ENCODE assay signal across 16 cellular contexts in genomic region chr5:103487822-103488493, GRCh38.
DNase-seq lines count a peak whose midpoint lies in the region; ATAC-seq and TF ChIP-seq lines count a peak whose summit lies in the region.
"Had no signal": no experiment of that assay in that cellular context is flagged by ENCODE, and none has a peak within 500 bp of the region (broad histone marks: within the 10 kb centered on the region; RNA-seq: fewer than 3 reads in every experiment).

No MANE protein-coding gene starts in this region.

- no peak overlapping the region for H3K4me3 ChIP-seq in aorta (ENCODE audit: low read length in 2 of 2)
- H3K4me3 ChIP-seq: uterus had no signal

- H3K9me3 ChIP-seq in aorta (ENCODE audit: control insufficient read depth, low read length) = no peaks in the 10 kb centered on the region
- H3K9me3 ChIP-seq: uterus had no signal

- no peak overlapping the region for H3K4me3 Mint-ChIP-seq in activated T-helper 17 cell treated with anti-CD3 and anti-CD28 coated beads, Interleukin-2, amount 50 U/mL, for 72 hours
- H3K4me3 Mint-ChIP-seq: activated CD4-positive, alpha-beta memory T cell treated with anti-CD3 and anti-CD28 coated beads for 36 hours; stimulated activated effector memory CD8-positive, alpha-beta T cell treated with anti-CD3 and anti-CD28 coated beads, Interleukin-12 subunit alpha, Interleukin-12 subunit beta, amount 100 ng/mL, for 72 hours; T-helper 2 cell treated with Interferon-gamma antibody and Interleukin-4, amounts not matched to agents 5 μg/mL and 100 μg/mL, for 36 hours had no signal

- no peak overlapping the region for H3K27ac Mint-ChIP-seq in activated T-helper 17 cell treated with anti-CD3 and anti-CD28 coated beads, Interleukin-2, amount 50 U/mL, for 72 hours
- H3K27ac Mint-ChIP-seq: activated CD4-positive, alpha-beta memory T cell treated with anti-CD3 and anti-CD28 coated beads for 36 hours; stimulated activated effector memory CD8-positive, alpha-beta T cell treated with anti-CD3 and anti-CD28 coated beads, Interleukin-12 subunit alpha, Interleukin-12 subunit beta, amount 100 ng/mL, for 72 hours; T-helper 2 cell treated with Interferon-gamma antibody and Interleukin-4, amounts not matched to agents 5 μg/mL and 100 μg/mL, for 36 hours had no signal

- no peaks in the 10 kb centered on the region for H3K4me1 ChIP-seq in aorta (ENCODE audit: control insufficient read depth in 1 of 2, insufficient read depth in 2 of 2, low read length in 2 of 2)
- H3K4me1 ChIP-seq: uterus had no signal

- in situ Hi-C loops in GM13977 (cut with MboI; ENCODE audit: low pct_unique_long_range_greater_than_20kb, low sequenced_read_pairs, unreplicated experiment) = no loop called here

- 91 to 92% methylated on average over 3 of the region's 3 CpGs for WGBS in aorta, 2 donors

- H3K4me1 Mint-ChIP-seq in activated T-helper 17 cell treated with anti-CD3 and anti-CD28 coated beads, Interleukin-2, amount 50 U/mL, for 72 hours = no peaks in the 10 kb centered on the region
- H3K4me1 Mint-ChIP-seq: stimulated activated effector memory CD8-positive, alpha-beta T cell treated with anti-CD3 and anti-CD28 coated beads, Interleukin-12 subunit alpha, Interleukin-12 subunit beta, amount 100 ng/mL, for 72 hours had no signal

- H3K9me3 Mint-ChIP-seq in activated T-helper 17 cell treated with anti-CD3 and anti-CD28 coated beads, Interleukin-2, amount 50 U/mL, for 72 hours = no peaks in the 10 kb centered on the region
- H3K9me3 Mint-ChIP-seq: activated CD4-positive, alpha-beta memory T cell treated with anti-CD3 and anti-CD28 coated beads for 36 hours; stimulated activated effector memory CD8-positive, alpha-beta T cell treated with anti-CD3 and anti-CD28 coated beads, Interleukin-12 subunit alpha, Interleukin-12 subunit beta, amount 100 ng/mL, for 72 hours; T-helper 2 cell treated with Interferon-gamma antibody and Interleukin-4, amounts not matched to agents 5 μg/mL and 100 μg/mL, for 36 hours had no signal

- DNase-seq in GM13977 (ENCODE audit: low spot score) = peak; percentile 7
- no peak for DNase-seq in kidney glomerular epithelial cell (lab: John Stamatoyannopoulos, UW)
- DNase-seq in aorta = no peak
- no peak for DNase-seq in RWPE1 (ENCODE audit: low spot score)
- no peak for DNase-seq in T1000 (lab: John Stamatoyannopoulos, UW)
- DNase-seq: activated CD4-positive, alpha-beta memory T cell treated with anti-CD3 and anti-CD28 coated beads for 36 hours; activated effector memory CD4-positive, alpha-beta T cell treated with Interleukin-2 at 50 U/mL for 16 hours; midbrain; NCI-H146; NCI-H524; uterus had no signal

- TF ChIP-seq CTCF in GM13977 (IDR thresholded peaks at IDR 0.05; ENCODE audit: extremely low read depth, insufficient read depth, missing control alignments) = no peak
- no peak for TF ChIP-seq CTCF in RWPE1 (conservative IDR thresholded peaks at IDR 0.05; ENCODE audit: low read depth)

- H3K27ac ChIP-seq in aorta (ENCODE audit: low read depth in 1 of 2, low read length in 2 of 2) = no peak overlapping the region
- no peak overlapping the region for H3K27ac ChIP-seq in RWPE1
- H3K27ac ChIP-seq: uterus had no signal

- no peaks in the 10 kb centered on the region for H3K36me3 Mint-ChIP-seq in activated T-helper 17 cell treated with anti-CD3 and anti-CD28 coated beads, Interleukin-2, amount 50 U/mL, for 72 hours (ENCODE audit: low read depth)
- H3K36me3 Mint-ChIP-seq: activated CD4-positive, alpha-beta memory T cell treated with anti-CD3 and anti-CD28 coated beads for 36 hours; stimulated activated effector memory CD8-positive, alpha-beta T cell treated with anti-CD3 and anti-CD28 coated beads, Interleukin-12 subunit alpha, Interleukin-12 subunit beta, amount 100 ng/mL, for 72 hours had no signal

- H3K27me3 Mint-ChIP-seq in activated T-helper 17 cell treated with anti-CD3 and anti-CD28 coated beads, Interleukin-2, amount 50 U/mL, for 72 hours = peaks cover 17% of the 10 kb centered on the region

- CTCF ChIA-PET in RWPE1 (lab: Yijun Ruan, JAX) = no interaction called here

- POLR2A ChIA-PET in RWPE1 (lab: Yijun Ruan, JAX; ENCODE audit: low non-redundant PET) = no interaction called here

- H3K27me3 ChIP-seq in aorta (ENCODE audit: control insufficient read depth in 1 of 2, insufficient read depth in 2 of 2, low read length in 1 of 2) = peaks cover 0 to 3% of the 10 kb centered on the region in 2 donors
- H3K27me3 ChIP-seq: uterus had no signal

- no peaks in the 10 kb centered on the region for H3K36me3 ChIP-seq in aorta (ENCODE audit: control insufficient read depth in 1 of 2, insufficient read depth in 2 of 2, low read length in 1 of 2)
- H3K36me3 ChIP-seq: uterus had no signal

- intact Hi-C loops in aorta (cut with DNase I) = no loop called here

- ATAC-seq in GM21367 (IDR thresholded peaks at IDR 0.05; ENCODE audit: unreplicated experiment) (peak; percentile 59), HG02938 (IDR thresholded peaks at IDR 0.05; ENCODE audit: unreplicated experiment) (peak; percentile 68), aorta (ENCODE audit: low FRiP score) (no peak)
- ATAC-seq in activated T-helper 17 cell treated with anti-CD3 and anti-CD28 coated beads, Interleukin-2, amount 50 U/mL, for 72 hours (replicated peaks) = peak; percentile 28
- ATAC-seq: stimulated activated effector memory CD8-positive, alpha-beta T cell treated with anti-CD3 and anti-CD28 coated beads, Interleukin-12 subunit alpha, Interleukin-12 subunit beta, amount 100 ng/mL, for 72 hours had no signal
